Comparison of ENCODE assay signal across 19 cellular contexts in the genomic region with DNA sequence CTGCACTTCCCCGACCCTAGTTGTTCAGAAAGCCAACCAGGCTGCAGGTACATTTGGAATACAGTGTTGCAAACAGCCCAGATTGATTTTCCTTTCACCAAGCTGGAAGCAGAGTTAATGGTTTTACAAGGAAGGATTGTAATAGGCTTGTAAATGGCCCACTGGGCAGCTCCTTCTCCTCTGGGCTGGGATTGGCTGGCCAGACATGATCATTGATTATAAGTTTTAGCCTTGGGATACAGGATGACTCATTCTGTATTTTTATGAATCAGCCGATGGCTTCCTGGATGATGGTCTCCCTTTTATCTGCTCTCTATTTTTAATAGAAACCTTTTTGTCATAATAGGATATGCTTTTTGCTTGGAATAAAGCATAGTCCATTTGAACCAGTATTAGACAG. TPM values are rescaled to one million over a fixed set of nuclear protein-coding genes. Genes with fewer than 3 reads are reported as not detected.
DNase-seq lines count a peak whose midpoint lies in the region; ATAC-seq and TF ChIP-seq lines count a peak whose summit lies in the region.
"Had no signal": no experiment of that assay in that cellular context is flagged by ENCODE, and none has a peak within 500 bp of the region (broad histone marks: within the 10 kb centered on the region; RNA-seq: fewer than 3 reads in every experiment).

No MANE protein-coding gene starts in this region.

- TF ChIP-seq POLR2A in body of pancreas (IDR thresholded peaks at IDR 0.05) (no peak), ovary (IDR thresholded peaks at IDR 0.05) (no peak)

- H3K36me3 ChIP-seq in SK-N-SH (replicated peaks in 1 of 2; ENCODE audit: control insufficient read depth in 1 of 2, insufficient read depth in 2 of 2, low read length in 1 of 2) (no peaks in the 10 kb centered on the region), body of pancreas (replicated peaks in 1 of 2; ENCODE audit: insufficient read depth in 1 of 2, low read depth in 2 of 2) (no peaks in the 10 kb centered on the region), iPS-18a (ENCODE audit: control insufficient read depth, low read depth, low read length) (peaks cover 6% of the 10 kb centered on the region), ovary (no peaks in the 10 kb centered on the region)
- H3K36me3 ChIP-seq: BLaER1, SJSA1 had no signal

- DNase-seq in SK-N-SH (no peak), body of pancreas (no peak), ovary (no peak)
- DNase-seq in activated naive CD4-positive, alpha-beta T cell treated with Interleukin-2 at 50 U/mL for 16 hours = no peak
- DNase-seq in stimulated activated CD8-positive, alpha-beta memory T cell treated with anti-CD3 and anti-CD28 coated beads, Interleukin-4, amount 100 ng/mL, for 48 hours = no peak
- DNase-seq: CD8-positive, alpha-beta T cell; KBM-7; NCI-H1417 treated with DMSO at 0.1 percent for 48 hours; NCI-H1930; NCI-H2171 treated with DMSO at 0.1 percent for 48 hours; NCI-H446 treated with DMSO at 0.1 percent for 48 hours; PC-9 had no signal

- ATAC-seq in SK-N-SH treated with all-trans-retinoic acid at 6 μM for 48 hours = no peak
- ATAC-seq in body of pancreas = peak; percentile 24
- ATAC-seq in HG03280 (IDR thresholded peaks at IDR 0.05; ENCODE audit: unreplicated experiment) = no peak
- ATAC-seq: CD8-positive, alpha-beta T cell had no signal

- peak overlapping the region in 1 of 2 experiments; percentile 6; a peak in 1 of 4 replicates for H3K4me3 ChIP-seq in SK-N-SH (ENCODE audit: low read depth in 2 of 2, low read length in 1 of 2)
- H3K4me3 ChIP-seq in body of pancreas = no peak overlapping the region
- H3K4me3 ChIP-seq in iPS-18a (ENCODE audit: low read length) = peak overlapping the region; percentile 90
- H3K4me3 ChIP-seq in ovary = no peak overlapping the region
- H3K4me3 ChIP-seq: BLaER1, PC-9, SJSA1 had no signal

- H3K27ac ChIP-seq in SK-N-SH (ENCODE audit: low read depth in 2 of 2, low read length in 1 of 2) = peak overlapping the region in 1 of 2 experiments; percentile 35; a peak in 1 of 4 replicates
- no peak overlapping the region for H3K27ac ChIP-seq in body of pancreas
- no peak overlapping the region for H3K27ac ChIP-seq in iPS-18a (ENCODE audit: low read length)
- H3K27ac ChIP-seq in ovary = no peak overlapping the region
- H3K27ac ChIP-seq: 22Rv1, BLaER1, HL-60, PC-9, SJSA1 had no signal

- no peak overlapping the region for H2AFZ ChIP-seq in SK-N-SH (ENCODE audit: low read depth)
- H2AFZ ChIP-seq: PC-9 had no signal

- intact Hi-C loops in body of pancreas (cut with DNase I) = no loop called here
- intact Hi-C loops in ovary (cut with DNase I) = no loop called here

- H3F3A ChIP-seq in SK-N-SH (replicated peaks; ENCODE audit: insufficient read depth) = peaks cover 15% of the 10 kb centered on the region

- peak overlapping the region; percentile 84 for H3K4me2 ChIP-seq in SK-N-SH
- H3K4me2 ChIP-seq: BLaER1, PC-9 had no signal

- H3K9me3 ChIP-seq in SK-N-SH = no peaks in the 10 kb centered on the region
- H3K9me3 ChIP-seq in body of pancreas = no peaks in the 10 kb centered on the region
- H3K9me3 ChIP-seq in iPS-18a (ENCODE audit: control insufficient read depth, low read depth, low read length) = no peaks in the 10 kb centered on the region
- no peaks in the 10 kb centered on the region for H3K9me3 ChIP-seq in ovary
- H3K9me3 ChIP-seq: BLaER1, SJSA1 had no signal

- CTCF ChIA-PET in SK-N-SH (lab: Yijun Ruan, JAX) = no interaction called here

- no peaks in the 10 kb centered on the region for H3K9me2 ChIP-seq in SK-N-SH

- H3K79me2 ChIP-seq in SK-N-SH (ENCODE audit: insufficient read depth) = peaks cover 62% of the 10 kb centered on the region

- TF ChIP-seq EP300 in SK-N-SH (IDR thresholded peaks at IDR 0.05; ENCODE audit: borderline replicate concordance in 1 of 2, low read depth in 1 of 2, low read length in 1 of 2) = no peak
- no peak for TF ChIP-seq EP300 in ovary (IDR thresholded peaks at IDR 0.05)

- H4K20me1 ChIP-seq in SK-N-SH (ENCODE audit: insufficient read depth) = no peaks in the 10 kb centered on the region

- TF ChIP-seq RAD21 in SK-N-SH (IDR thresholded peaks at IDR 0.05; ENCODE audit: low read length) = no peak

- H3K27me3 ChIP-seq in SK-N-SH (ENCODE audit: insufficient read depth) (no peaks in the 10 kb centered on the region), body of pancreas (peaks cover 0 to 16% of the 10 kb centered on the region in 2 donors), iPS-18a (ENCODE audit: control insufficient read depth, insufficient read depth, low read length) (peaks cover 37% of the 10 kb centered on the region), ovary (no peaks in the 10 kb centered on the region)

- H3K9ac ChIP-seq in SK-N-SH (no peak overlapping the region), iPS-18a (ENCODE audit: low read length) (no peak overlapping the region)
- H3K9ac ChIP-seq: BLaER1 had no signal

- POLR2A ChIA-PET in SK-N-SH (lab: Yijun Ruan, JAX) = no interaction called here

- WGBS in SK-N-SH (ENCODE audit: low lambda C conversion rate) = 26% methylated on average over 2 of the region's 2 CpGs
- WGBS in body of pancreas, 2 donors = 26 to 30% methylated on average over 2 of the region's 2 CpGs
- WGBS in ovary, 3 donors = 39 to 62% (median 42%) methylated on average over 2 of the region's 2 CpGs

- H3K4me1 ChIP-seq in SK-N-SH (ENCODE audit: control insufficient read depth in 1 of 2, insufficient read depth in 2 of 2, low read depth in 1 of 2, low read length in 1 of 2) (peaks cover 6 to 12% of the 10 kb centered on the region in 2 experiments; a peak in 3 of 4 replicates), body of pancreas (peaks cover 17% of the 10 kb centered on the region), iPS-18a (ENCODE audit: control insufficient read depth, low read depth, low read length) (peaks cover 11% of the 10 kb centered on the region), ovary (ENCODE audit: insufficient read depth) (peaks cover 2% of the 10 kb centered on the region)

- no peak for TF ChIP-seq CTCF in SK-N-SH (IDR thresholded peaks at IDR 0.05)
- TF ChIP-seq CTCF in body of pancreas (IDR thresholded peaks at IDR 0.05) = no peak
- TF ChIP-seq CTCF in ovary (IDR thresholded peaks at IDR 0.05) = no peak

TF ChIP-seq in SK-N-SH, 30 proteins besides CTCF, POLR2A, EP300 and RAD21 (continues in another document):
- TF ChIP-seq, protein P1, sequence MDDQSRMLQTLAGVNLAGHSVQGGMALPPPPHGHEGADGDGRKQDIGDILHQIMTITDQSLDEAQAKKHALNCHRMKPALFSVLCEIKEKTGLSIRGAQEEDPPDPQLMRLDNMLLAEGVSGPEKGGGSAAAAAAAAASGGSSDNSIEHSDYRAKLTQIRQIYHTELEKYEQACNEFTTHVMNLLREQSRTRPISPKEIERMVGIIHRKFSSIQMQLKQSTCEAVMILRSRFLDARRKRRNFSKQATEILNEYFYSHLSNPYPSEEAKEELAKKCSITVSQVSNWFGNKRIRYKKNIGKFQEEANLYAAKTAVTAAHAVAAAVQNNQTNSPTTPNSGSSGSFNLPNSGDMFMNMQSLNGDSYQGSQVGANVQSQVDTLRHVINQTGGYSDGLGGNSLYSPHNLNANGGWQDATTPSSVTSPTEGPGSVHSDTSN (IDR thresholded peaks at IDR 0.05) = 0 out of 2 replicates have a peak, but pooled peaks have one; percentile 19
- TF ChIP-seq YY1 (IDR thresholded peaks at IDR 0.05; ENCODE audit: low read depth) (no peak), SMC3 (IDR thresholded peaks at IDR 0.05; ENCODE audit: low read depth, low read length) (no peak), TEAD4 (IDR thresholded peaks at IDR 0.05; ENCODE audit: borderline replicate concordance, insufficient read depth) (no peak), JUND (IDR thresholded peaks at IDR 0.05) (peak; percentile 43; the same call in 1 of the 2 replicates), RCOR1 (IDR thresholded peaks at IDR 0.05; ENCODE audit: low read length) (no peak)
- TF ChIP-seq, protein P2, sequence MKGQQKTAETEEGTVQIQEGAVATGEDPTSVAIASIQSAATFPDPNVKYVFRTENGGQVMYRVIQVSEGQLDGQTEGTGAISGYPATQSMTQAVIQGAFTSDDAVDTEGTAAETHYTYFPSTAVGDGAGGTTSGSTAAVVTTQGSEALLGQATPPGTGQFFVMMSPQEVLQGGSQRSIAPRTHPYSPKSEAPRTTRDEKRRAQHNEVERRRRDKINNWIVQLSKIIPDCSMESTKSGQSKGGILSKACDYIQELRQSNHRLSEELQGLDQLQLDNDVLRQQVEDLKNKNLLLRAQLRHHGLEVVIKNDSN (IDR thresholded peaks at IDR 0.05; ENCODE audit: borderline replicate concordance, low read depth) = no peak

TF ChIP-seq in SK-N-SH treated with all-trans-retinoic acid at 6 μM for 48 hours, 23 proteins besides CTCF, POLR2A, EP300 and RAD21 (continues in another document):
- TF ChIP-seq GLIS3 (CRISPR knock-in tag; IDR thresholded peaks at IDR 0.05) (no peak), OSR1 (CRISPR knock-in tag; IDR thresholded peaks at IDR 0.05) (no peak), ISL1 (CRISPR knock-in tag; IDR thresholded peaks at IDR 0.05) (no peak), TCF4 (CRISPR knock-in tag; IDR thresholded peaks at IDR 0.05; ENCODE audit: borderline replicate concordance) (no peak), RARB (CRISPR knock-in tag; IDR thresholded peaks at IDR 0.05) (no peak)
- TF ChIP-seq, protein P3, sequence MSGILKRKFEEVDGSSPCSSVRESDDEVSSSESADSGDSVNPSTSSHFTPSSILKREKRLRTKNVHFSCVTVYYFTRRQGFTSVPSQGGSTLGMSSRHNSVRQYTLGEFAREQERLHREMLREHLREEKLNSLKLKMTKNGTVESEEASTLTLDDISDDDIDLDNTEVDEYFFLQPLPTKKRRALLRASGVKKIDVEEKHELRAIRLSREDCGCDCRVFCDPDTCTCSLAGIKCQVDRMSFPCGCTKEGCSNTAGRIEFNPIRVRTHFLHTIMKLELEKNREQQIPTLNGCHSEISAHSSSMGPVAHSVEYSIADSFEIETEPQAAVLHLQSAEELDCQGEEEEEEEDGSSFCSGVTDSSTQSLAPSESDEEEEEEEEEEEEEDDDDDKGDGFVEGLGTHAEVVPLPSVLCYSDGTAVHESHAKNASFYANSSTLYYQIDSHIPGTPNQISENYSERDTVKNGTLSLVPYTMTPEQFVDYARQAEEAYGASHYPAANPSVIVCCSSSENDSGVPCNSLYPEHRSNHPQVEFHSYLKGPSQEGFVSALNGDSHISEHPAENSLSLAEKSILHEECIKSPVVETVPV (CRISPR knock-in tag; IDR thresholded peaks at IDR 0.05) = no peak

RNA-seq across cellular contexts. Expression of a gene that starts 2.6 kb away (rescaled TPM):
- polyA plus RNA-seq in SK-N-SH (2012; rRNA removed) (52.5 and 62.2 TPM in 2 replicates), ovary (1 to 10 TPM in 1 of 2 donors, under 1 TPM in 1; 0.08 to 2.3 TPM)
- polyA plus RNA-seq in SK-N-SH (2012; cell fraction: cytosol; rRNA removed) = 58.9 and 65.7 TPM in 2 replicates
- polyA plus RNA-seq in SK-N-SH (2012; cell fraction: nucleus; rRNA removed) = 20.8 and 29.9 TPM in 2 replicates
- total RNA-seq in body of pancreas (1 to 10 TPM in 1 of 2 donors, under 1 TPM in 1; 0.33 to 2.3 TPM), ovary (under 1 TPM; 0.05 to 0.57 (median 0.23) TPM)
- total RNA-seq: CD8-positive, alpha-beta T cell; PC-9 had no signal
